ENCODE assay signal across 15 cellular contexts in genomic region chr2:11072550-11072949, GRCh38.
"Had no signal": no experiment of that assay in that cellular context is flagged by ENCODE, and none has a peak within 500 bp of the region (broad histone marks: within the 10 kb centered on the region; RNA-seq: fewer than 3 reads in every experiment).

No MANE protein-coding gene starts in this region.

- H3K27me3 ChIP-seq: thyroid gland, uterus had no signal

- H3K36me3 Mint-ChIP-seq: activated naive CD4-positive, alpha-beta T cell treated with anti-CD3 and anti-CD28 coated beads, Interleukin-2, amount 50 U/mL, for 24 hours; natural killer cell; stimulated activated effector memory CD8-positive, alpha-beta T cell treated with anti-CD3 and anti-CD28 coated beads, Interleukin-12 subunit alpha, Interleukin-12 subunit beta, amount 100 ng/mL, for 72 hours had no signal

- H3K9me3 ChIP-seq: lower lobe of right lung, thyroid gland, uterus had no signal

- H3K4me1 Mint-ChIP-seq: natural killer cell had no signal

- H3K36me3 ChIP-seq: lower lobe of right lung, thyroid gland, uterus had no signal

- DNase-seq: activated CD4-positive, alpha-beta T cell treated with anti-CD3 and anti-CD28 coated beads, Interleukin-2, amount 50 U/mL, for 1 hour; central memory CD4-positive, alpha-beta T cell; cortex of kidney; effector memory CD4-positive, alpha-beta T cell; hippocampal formation; left cardiac atrium; lower lobe of right lung; natural killer cell; uterus had no signal

- H3K4me3 Mint-ChIP-seq: activated naive CD4-positive, alpha-beta T cell treated with anti-CD3 and anti-CD28 coated beads, Interleukin-2, amount 50 U/mL, for 24 hours; natural killer cell; stimulated activated effector memory CD8-positive, alpha-beta T cell treated with anti-CD3 and anti-CD28 coated beads, Interleukin-12 subunit alpha, Interleukin-12 subunit beta, amount 100 ng/mL, for 72 hours had no signal

- H3K4me3 ChIP-seq: lower lobe of right lung, thyroid gland, uterus had no signal

- H3K4me1 ChIP-seq: lower lobe of right lung, thyroid gland, uterus had no signal

- H3K9me3 Mint-ChIP-seq: activated naive CD4-positive, alpha-beta T cell treated with anti-CD3 and anti-CD28 coated beads, Interleukin-2, amount 50 U/mL, for 24 hours; activated T-helper 2 cell treated with anti-CD3 and anti-CD28 coated beads, Interferon-gamma antibody, Interleukin-2, Interleukin-4, amounts not matched to agents 10 μg/mL and 5 μg/mL and 100 μg/mL, durations not matched to agents 14 hours and 24 hours and 36 hours; natural killer cell; stimulated activated effector memory CD8-positive, alpha-beta T cell treated with anti-CD3 and anti-CD28 coated beads, Interleukin-12 subunit alpha, Interleukin-12 subunit beta, amount 100 ng/mL, for 72 hours had no signal

- H3K27ac ChIP-seq: epithelial cell of prostate, lower lobe of right lung, thyroid gland, uterus had no signal

- H3K27ac Mint-ChIP-seq: activated naive CD4-positive, alpha-beta T cell treated with anti-CD3 and anti-CD28 coated beads, Interleukin-2, amount 50 U/mL, for 24 hours; activated T-helper 2 cell treated with anti-CD3 and anti-CD28 coated beads, Interferon-gamma antibody, Interleukin-2, Interleukin-4, amounts not matched to agents 10 μg/mL and 5 μg/mL and 100 μg/mL, durations not matched to agents 14 hours and 24 hours and 36 hours; natural killer cell; progenitor cell of endocrine pancreas; stimulated activated effector memory CD8-positive, alpha-beta T cell treated with anti-CD3 and anti-CD28 coated beads, Interleukin-12 subunit alpha, Interleukin-12 subunit beta, amount 100 ng/mL, for 72 hours had no signal
